ENCODE assay signal across 15 cellular contexts in genomic region chr12:108477055-108477880, GRCh38. TPM values are rescaled to one million over a fixed set of nuclear protein-coding genes. Genes with fewer than 3 reads are reported as not detected.
DNase-seq lines count a peak whose midpoint lies in the region; TF ChIP-seq lines count a peak whose summit lies in the region.
"Had no signal": no experiment of that assay in that cellular context is flagged by ENCODE, and none has a peak within 500 bp of the region (broad histone marks: within the 10 kb centered on the region; RNA-seq: fewer than 3 reads in every experiment).

No MANE protein-coding gene starts in this region.

- H3K27ac Mint-ChIP-seq in activated naive CD4-positive, alpha-beta T cell treated with anti-CD3 and anti-CD28 coated beads for 36 hours, result no peak overlapping the region
- H3K27ac Mint-ChIP-seq: H9, IgD-negative memory B cell had no signal

- no peaks in the 10 kb centered on the region for H3K4me1 Mint-ChIP-seq in activated naive CD4-positive, alpha-beta T cell treated with anti-CD3 and anti-CD28 coated beads for 36 hours (ENCODE audit: low read depth)
- H3K4me1 Mint-ChIP-seq: IgD-negative memory B cell had no signal

- H3K36me3 Mint-ChIP-seq in activated naive CD4-positive, alpha-beta T cell treated with anti-CD3 and anti-CD28 coated beads for 36 hours (ENCODE audit: low read depth), result no peaks in the 10 kb centered on the region
- H3K36me3 Mint-ChIP-seq: IgD-negative memory B cell had no signal

- TF ChIP-seq CTCF in 22Rv1 (IDR thresholded peaks at IDR 0.05) (no peak), VCaP (conservative IDR thresholded peaks at IDR 0.05) (no peak)

- H3K4me3 Mint-ChIP-seq in activated naive CD4-positive, alpha-beta T cell treated with anti-CD3 and anti-CD28 coated beads for 36 hours, result no peak overlapping the region
- H3K4me3 Mint-ChIP-seq: H9, IgD-negative memory B cell had no signal

- intact Hi-C loops in activated naive CD4-positive, alpha-beta T cell treated with anti-CD3 and anti-CD28 coated beads for 36 hours (cut with micrococcal nuclease), result no loop called here

- DNase-seq in ELF-1 (ENCODE audit: low read depth, low spot score), result peak; percentile 14
- peak; percentile 33 for DNase-seq in NCI-H774 (lab: John Stamatoyannopoulos, UW)
- no peak for DNase-seq in DMS114 treated with DMSO at 0.1 percent for 48 hours (lab: John Stamatoyannopoulos, UW; ENCODE audit: unreplicated experiment)
- no peak for DNase-seq in activated naive CD4-positive, alpha-beta T cell treated with anti-CD3 and anti-CD28 coated beads for 36 hours
- no peak for DNase-seq in DMS79 (lab: John Stamatoyannopoulos, UW)
- DNase-seq: Caco-2, H9, NCI-H1930, NCI-H524, PC-3, T-helper 1 cell had no signal

- H3K27me3 Mint-ChIP-seq in activated naive CD4-positive, alpha-beta T cell treated with anti-CD3 and anti-CD28 coated beads for 36 hours (ENCODE audit: low read depth), result peaks cover 9% of the 10 kb centered on the region

- peak overlapping the region; percentile 54 for H3K27ac ChIP-seq in 22Rv1
- peak overlapping the region; percentile 53 for H3K27ac ChIP-seq in VCaP
- H3K27ac ChIP-seq: SK-N-MC had no signal

- CTCF ChIA-PET in activated naive CD4-positive, alpha-beta T cell treated with anti-CD3 and anti-CD28 coated beads for 36 hours (lab: Charles Lee), result no interaction called here

- H3K9me3 Mint-ChIP-seq in activated naive CD4-positive, alpha-beta T cell treated with anti-CD3 and anti-CD28 coated beads for 36 hours, result no peaks in the 10 kb centered on the region
- H3K9me3 Mint-ChIP-seq: H9, IgD-negative memory B cell had no signal

RNA-seq across cellular contexts. Expression of gene FICD, which starts 37.8 kb away (rescaled TPM):
- 1 to 10 TPM; 3.4 to 3.7 TPM for total RNA-seq in activated naive CD4-positive, alpha-beta T cell treated with anti-CD3 and anti-CD28 coated beads for 36 hours

Comparison
In these comparisons a context has a peak if more than half of its experiments do, and no peak if none do; other contexts are left out.
1. DNase-seq: peak in ELF-1 (single experiment) and NCI-H774 (single experiment); none in DMS114 treated with DMSO at 0.1 percent for 48 hours (single experiment), activated naive CD4-positive, alpha-beta T cell treated with anti-CD3 and anti-CD28 coated beads for 36 hours (single experiment) and DMS79 (single experiment).